ENCODE assay signal across 8 cellular contexts in the genomic region with DNA sequence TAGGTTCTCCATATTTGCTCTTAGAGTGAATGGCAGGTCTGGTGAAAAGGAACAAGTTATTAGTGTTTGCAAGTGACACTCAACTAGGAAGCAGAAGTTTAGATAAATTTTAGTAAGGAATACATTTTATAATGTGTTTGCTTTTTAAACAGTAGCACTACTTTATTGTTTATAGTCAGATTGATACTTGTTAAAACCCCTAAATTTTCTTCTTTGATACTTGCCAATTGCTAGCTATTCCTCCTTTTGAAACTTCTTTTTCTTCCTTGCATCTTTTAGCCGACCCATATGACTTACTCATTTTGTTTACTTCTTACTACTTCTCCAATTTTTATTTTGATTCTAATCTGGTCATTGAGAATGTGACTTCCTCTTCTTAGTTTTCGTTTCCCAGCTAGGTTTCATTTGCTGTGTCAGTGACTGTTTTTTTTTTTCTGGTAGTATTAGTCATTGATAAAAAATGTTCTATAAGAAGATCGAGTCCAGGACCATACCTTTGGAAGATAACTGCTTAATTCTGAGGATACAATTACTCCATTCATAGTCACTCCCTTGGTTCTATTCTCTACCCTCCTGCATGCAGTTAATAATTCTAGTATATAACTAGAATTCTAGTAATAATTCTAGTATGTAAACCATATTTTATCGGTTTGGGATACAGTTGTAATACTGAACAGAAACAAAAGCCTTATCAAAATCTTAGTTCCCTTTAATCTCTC. TPM values are rescaled to one million over a fixed set of nuclear protein-coding genes. Genes with fewer than 3 reads are reported as not detected.
DNase-seq lines count a peak whose midpoint lies in the region; ATAC-seq and TF ChIP-seq lines count a peak whose summit lies in the region.

No MANE protein-coding gene starts in this region.

- peak overlapping the region in 9 of 12 donors; percentile 13 to 94 (median 82) for H3K4me3 ChIP-seq in heart left ventricle

- no peaks in the 10 kb centered on the region for H3K9me3 ChIP-seq in heart left ventricle

- TF ChIP-seq CTCF in heart left ventricle (IDR thresholded peaks at IDR 0.05): no peak
- no peak for TF ChIP-seq CTCF in natural killer cell (IDR thresholded peaks at IDR 0.05)
- TF ChIP-seq CTCF in omental fat pad (IDR thresholded peaks at IDR 0.05): no peak

- H3K4me1 ChIP-seq in heart left ventricle: peaks cover 0 to 45% (median 14%) of the 10 kb centered on the region in 12 donors

- H3K27ac Mint-ChIP-seq in activated T-helper 1 cell treated with anti-CD3 and anti-CD28 coated beads, Interleukin-12 subunit alpha, Interleukin-12 subunit beta, Interleukin-2, Interleukin-4 antibody, amounts not matched to agents 30 ng/mL and 10 ng/mL and 1 ng/mL, durations not matched to agents 14 hours and 24 hours and 36 hours: peak overlapping the region; percentile 3
- peak overlapping the region in 1 of 2 donors; percentile 5 for H3K27ac Mint-ChIP-seq in natural killer cell

- no peak for DNase-seq in heart left ventricle
- DNase-seq in left ventricle myocardium superior: no peak
- peak; percentile 58 for DNase-seq in HS-5 (ENCODE audit: low read depth)
- no peak for DNase-seq in activated T-helper 1 cell treated with anti-CD3 and anti-CD28 coated beads, Interleukin-12 subunit alpha, Interleukin-12 subunit beta, Interleukin-2, Interleukin-4 antibody, amounts not matched to agents 30 ng/mL and 10 ng/mL and 1 ng/mL, durations not matched to agents 14 hours and 24 hours and 36 hours (ENCODE audit: low spot score)
- no peak for DNase-seq in natural killer cell
- no peak for DNase-seq in posterior vena cava (ENCODE audit: low spot score)
- DNase-seq in amygdala (lab: John Stamatoyannopoulos, UW): no peak
- no peak for DNase-seq in omental fat pad (ENCODE audit: low spot score)

- peak overlapping the region; percentile 15 for H3K4me3 Mint-ChIP-seq in activated T-helper 1 cell treated with anti-CD3 and anti-CD28 coated beads, Interleukin-12 subunit alpha, Interleukin-12 subunit beta, Interleukin-2, Interleukin-4 antibody, amounts not matched to agents 30 ng/mL and 10 ng/mL and 1 ng/mL, durations not matched to agents 14 hours and 24 hours and 36 hours
- peak overlapping the region; percentile 0 for H3K4me3 Mint-ChIP-seq in natural killer cell

- no peaks in the 10 kb centered on the region for H3K27me3 ChIP-seq in heart left ventricle

- ATAC-seq in heart left ventricle (no peak), left ventricle myocardium superior (no peak), natural killer cell (no peak), omental fat pad (ENCODE audit: low FRiP score) (no peak)

- H3K36me3 ChIP-seq in heart left ventricle: no peaks in the 10 kb centered on the region

- peaks cover 5% of the 10 kb centered on the region for H3K36me3 Mint-ChIP-seq in activated T-helper 1 cell treated with anti-CD3 and anti-CD28 coated beads, Interleukin-12 subunit alpha, Interleukin-12 subunit beta, Interleukin-2, Interleukin-4 antibody, amounts not matched to agents 30 ng/mL and 10 ng/mL and 1 ng/mL, durations not matched to agents 14 hours and 24 hours and 36 hours (ENCODE audit: low read depth)
- H3K36me3 Mint-ChIP-seq in natural killer cell: no peaks in the 10 kb centered on the region

- H3K4me1 Mint-ChIP-seq in activated T-helper 1 cell treated with anti-CD3 and anti-CD28 coated beads, Interleukin-12 subunit alpha, Interleukin-12 subunit beta, Interleukin-2, Interleukin-4 antibody, amounts not matched to agents 30 ng/mL and 10 ng/mL and 1 ng/mL, durations not matched to agents 14 hours and 24 hours and 36 hours (ENCODE audit: low read depth): peaks cover 48% of the 10 kb centered on the region
- H3K4me1 Mint-ChIP-seq in natural killer cell: peaks cover 29 to 35% of the 10 kb centered on the region in 2 donors

- intact Hi-C loops in heart left ventricle (cut with DNase I): loop anchor here in 4 of 10 donors (5.0 to 10.0 kb wide), 4 partner anchors 70 to 632 kb away; partner anchors contain the start of gene OSMR (in 1 of the 4)
- intact Hi-C loops in left ventricle myocardium superior (cut with micrococcal nuclease): no loop called here
- intact Hi-C loops in activated T-helper 1 cell treated with anti-CD3 and anti-CD28 coated beads, Interleukin-12 subunit alpha, Interleukin-12 subunit beta, Interleukin-2, Interleukin-4 antibody, amounts not matched to agents 30 ng/mL and 10 ng/mL and 1 ng/mL, durations not matched to agents 14 hours and 24 hours and 36 hours (cut with micrococcal nuclease): loop anchor here (5.0 to 10.0 kb wide), 3 partner anchors 245 to 1758 kb away; partner anchors contain the start of genes LIFR and RPL37
- intact Hi-C loops in natural killer cell (cut with micrococcal nuclease): no loop called here
- intact Hi-C loops in posterior vena cava (cut with DNase I): loop anchor here in 1 of 2 donors (10.0 kb wide), 1 partner anchor 62 kb away; no protein-coding TSS in a partner anchor

- H3K27me3 Mint-ChIP-seq in activated T-helper 1 cell treated with anti-CD3 and anti-CD28 coated beads, Interleukin-12 subunit alpha, Interleukin-12 subunit beta, Interleukin-2, Interleukin-4 antibody, amounts not matched to agents 30 ng/mL and 10 ng/mL and 1 ng/mL, durations not matched to agents 14 hours and 24 hours and 36 hours (ENCODE audit: insufficient read depth): peaks cover 18% of the 10 kb centered on the region
- H3K27me3 Mint-ChIP-seq in natural killer cell (ENCODE audit: low read depth in 2 of 2): peaks cover 6 to 11% of the 10 kb centered on the region in 2 donors

- WGBS in heart left ventricle, 4 donors: 27 to 41% (median 33%) methylated on average over 4 of the region's 4 CpGs

- peak overlapping the region; percentile 3 to 99 (median 98) for H3K27ac ChIP-seq in heart left ventricle

- no peaks in the 10 kb centered on the region for H3K9me3 Mint-ChIP-seq in activated T-helper 1 cell treated with anti-CD3 and anti-CD28 coated beads, Interleukin-12 subunit alpha, Interleukin-12 subunit beta, Interleukin-2, Interleukin-4 antibody, amounts not matched to agents 30 ng/mL and 10 ng/mL and 1 ng/mL, durations not matched to agents 14 hours and 24 hours and 36 hours
- H3K9me3 Mint-ChIP-seq in natural killer cell: no peaks in the 10 kb centered on the region

- no peak for TF ChIP-seq POLR2A in heart left ventricle (IDR thresholded peaks at IDR 0.05)

RNA-seq across cellular contexts. Expression of gene RICTOR, which starts 2.7 kb away (rescaled TPM):
- total RNA-seq in heart left ventricle: 10 to 100 TPM; 20.6 to 76.3 (median 34.2) TPM
- polyA plus RNA-seq in heart left ventricle: 10 to 100 TPM in 1 of 2 donors, 1 to 10 TPM in 1; 6.8 to 11.5 TPM
- total RNA-seq in left ventricle myocardium superior: 27.5 TPM
- 30.1 and 33.9 TPM in 2 replicates for total RNA-seq in activated T-helper 1 cell treated with anti-CD3 and anti-CD28 coated beads, Interleukin-12 subunit alpha, Interleukin-12 subunit beta, Interleukin-2, Interleukin-4 antibody, amounts not matched to agents 30 ng/mL and 10 ng/mL and 1 ng/mL, durations not matched to agents 14 hours and 24 hours and 36 hours
- total RNA-seq in natural killer cell: 100 to 1,000 TPM; 103 to 105 (median 103) TPM
- 10 to 100 TPM; 37.0 to 50.1 TPM for total RNA-seq in posterior vena cava
- 10 to 100 TPM; 20.4 to 47.1 (median 32.2) TPM for total RNA-seq in omental fat pad
